Comparison of ENCODE assay signal across 15 cellular contexts in the genomic region with DNA sequence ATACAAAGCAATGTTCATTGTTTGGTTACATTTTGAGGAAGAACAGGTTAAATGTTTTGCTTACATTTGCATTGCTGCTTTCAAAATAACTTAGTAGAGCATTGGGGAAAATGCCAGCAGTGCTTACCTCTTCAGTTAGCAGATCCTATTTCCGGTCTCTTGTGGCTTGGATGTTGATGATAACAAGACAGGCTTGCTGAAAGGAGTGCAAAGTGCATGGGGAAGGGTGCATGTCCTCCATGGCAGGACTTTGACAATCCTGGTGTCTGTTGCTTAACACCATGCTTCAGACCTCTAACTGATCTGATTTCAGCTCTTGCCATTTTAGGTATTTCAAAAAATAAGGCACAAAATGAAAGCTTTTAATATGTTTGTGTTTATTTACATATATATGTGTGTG. TPM values are rescaled to one million over a fixed set of nuclear protein-coding genes. Genes with fewer than 3 reads are reported as not detected.
A peak's percentile ranks its signal among the peaks of the same experiment; 100 is the strongest.
DNase-seq lines count a peak whose midpoint lies in the region; TF ChIP-seq lines count a peak whose summit lies in the region.
"Had no signal": no experiment of that assay in that cellular context is flagged by ENCODE, and none has a peak within 500 bp of the region (broad histone marks: within the 10 kb centered on the region; RNA-seq: fewer than 3 reads in every experiment).

No MANE protein-coding gene starts in this region.

- 0 out of 2 replicates have a peak overlapping the region, but pooled peaks have one; percentile 63 for H3K14ac ChIP-seq in H9 (ENCODE audit: insufficient read depth, low read length)

- H2AFZ ChIP-seq in H9 (ENCODE audit: low read length) = no peak overlapping the region

- H3K23me2 ChIP-seq in H9 (ENCODE audit: insufficient read length, low read depth, low read length, poor library complexity, severe bottlenecking) = no peaks in the 10 kb centered on the region

- peaks cover 2 to 4% of the 10 kb centered on the region in 2 experiments; a peak in 3 of 4 replicates for H3K4me1 Mint-ChIP-seq in H9

- no peak overlapping the region for H3K23ac ChIP-seq in H9 (ENCODE audit: insufficient read length, low read depth, low read length)

- H4K8ac ChIP-seq in H9 (replicated peaks; ENCODE audit: insufficient read length, low read depth, low read length) = no peak overlapping the region

- no peak overlapping the region for H2AK5ac ChIP-seq in H9 (ENCODE audit: insufficient read length, low read length)

- H2BK12ac ChIP-seq in H9 (ENCODE audit: insufficient read length, low read depth, low read length) = no peak overlapping the region

- TF ChIP-seq EP300 in transverse colon (IDR thresholded peaks at IDR 0.05; ENCODE audit: low read depth) = no peak

- intact Hi-C loops in transverse colon (cut with DNase I; ENCODE audit: low total_unique reads) = no loop called here

- no peak overlapping the region for H4K5ac ChIP-seq in H9 (ENCODE audit: insufficient read length, low read depth, low read length)

- no peak overlapping the region for H3K27ac Mint-ChIP-seq in H9
- H3K27ac Mint-ChIP-seq: CD8-positive, alpha-beta T cell had no signal

- no peak overlapping the region for H3K18ac ChIP-seq in H9 (ENCODE audit: insufficient read length, low read depth, low read length)

- H3K9me3 ChIP-seq in H9 (ENCODE audit: control insufficient read depth, low read depth, low read length) (no peaks in the 10 kb centered on the region), liver (ENCODE audit: control insufficient read depth in 4 of 4, low read length in 3 of 4) (no peaks in the 10 kb centered on the region), transverse colon (no peaks in the 10 kb centered on the region)
- H3K9me3 ChIP-seq: BLaER1 treated with 17β-estradiol and CSF1 and Interleukin-3, amounts not matched to agents 10 nM and 100 nM; Peyer's patch had no signal

- H3T11ph ChIP-seq in H9 (ENCODE audit: low read length) = no peak overlapping the region

- H3K4me3 Mint-ChIP-seq in H9 = no peak overlapping the region
- H3K4me3 Mint-ChIP-seq: CD8-positive, alpha-beta T cell had no signal

- H3K4me2 ChIP-seq in H9 (ENCODE audit: insufficient read depth, insufficient read length, low read length) = no peak overlapping the region

- DNase-seq in H9 (no peak), M059J (ENCODE audit: low read depth) (peak; percentile 45), choroid plexus epithelial cell (ENCODE audit: low read depth) (peak; percentile 28), NCI-H1417 (lab: John Stamatoyannopoulos, UW) (no peak), transverse colon (no peak), NCI-H82 treated with DMSO at 0.1 percent for 48 hours (lab: John Stamatoyannopoulos, UW; ENCODE audit: unreplicated experiment) (no peak)
- DNase-seq: CD8-positive, alpha-beta T cell; NCI-H1105 treated with DMSO at 0.1 percent for 48 hours; NCI-H1694 treated with DMSO at 0.1 percent for 48 hours; NCI-H2171; NCI-H69; Peyer's patch had no signal

- no peaks in the 10 kb centered on the region for H3K79me2 ChIP-seq in H9 (ENCODE audit: insufficient read depth, low read length)

- H3K27ac ChIP-seq in H9 (ENCODE audit: insufficient read length, low read depth, low read length) = no peak overlapping the region
- H3K27ac ChIP-seq in liver (ENCODE audit: low read depth in 1 of 2, low read length in 2 of 2) = peak overlapping the region in 1 of 2 donors; percentile 46
- no peak overlapping the region for H3K27ac ChIP-seq in transverse colon
- H3K27ac ChIP-seq: BLaER1 treated with 17β-estradiol and CSF1 and Interleukin-3, amounts not matched to agents 10 nM and 100 nM; Peyer's patch; SK-N-MC had no signal

- H3K4ac ChIP-seq in H9 (ENCODE audit: low read depth, low read length) = no peak overlapping the region

- no CpG with 5 or more reads among the region's 1 CpG for WGBS in H9 (ENCODE audit: extremely low coverage, insufficient read length, low lambda C conversion rate)
- 18% methylated on average over 1 of the region's 1 CpG for WGBS in liver
- WGBS in transverse colon (ENCODE audit: low coverage in 1 of 2), 2 donors = 46% methylated on average over 1 of the region's 1 CpG; no CpG with 5 or more reads in 1 of the 2 donors

- no peaks in the 10 kb centered on the region; the same call in 1 of the 2 replicates for H3K27me3 Mint-ChIP-seq in H9 (ENCODE audit: low read depth)

- H3K27me3 ChIP-seq in H9 (ENCODE audit: insufficient read depth, low read length) (no peaks in the 10 kb centered on the region), liver (ENCODE audit: control insufficient read depth in 4 of 4, insufficient read depth in 4 of 4, low read length in 3 of 4) (no peaks in the 10 kb centered on the region), transverse colon (no peaks in the 10 kb centered on the region)
- H3K27me3 ChIP-seq: BLaER1 treated with 17β-estradiol and CSF1 and Interleukin-3, amounts not matched to agents 10 nM and 100 nM; Peyer's patch had no signal

- H3K36me3 ChIP-seq in liver (ENCODE audit: control insufficient read depth in 4 of 4, insufficient read depth in 3 of 4, low read depth in 1 of 4, low read length in 3 of 4) (no peaks in the 10 kb centered on the region), transverse colon (no peaks in the 10 kb centered on the region)
- H3K36me3 ChIP-seq: BLaER1 treated with 17β-estradiol and CSF1 and Interleukin-3, amounts not matched to agents 10 nM and 100 nM; Peyer's patch had no signal

- no peaks in the 10 kb centered on the region for H3K36me3 Mint-ChIP-seq in H9 (ENCODE audit: insufficient read depth in 1 of 3, low read depth in 3 of 3)
- H3K36me3 Mint-ChIP-seq: CD8-positive, alpha-beta T cell had no signal

- no peak overlapping the region for H3K56ac ChIP-seq in H9 (ENCODE audit: insufficient read length, low read depth, low read length)

- no peak for TF ChIP-seq POLR2A in transverse colon (IDR thresholded peaks at IDR 0.05)

- no peak overlapping the region for H2BK20ac ChIP-seq in H9 (ENCODE audit: low read depth, low read length, poor library complexity, severe bottlenecking)

- H2BK15ac ChIP-seq in H9 (ENCODE audit: low read depth, low read length) = no peak overlapping the region

- H3K79me1 ChIP-seq in H9 (ENCODE audit: insufficient read depth, low read depth, low read length, poor library complexity, severe bottlenecking) = no peaks in the 10 kb centered on the region

- H2BK5ac ChIP-seq in H9 (ENCODE audit: insufficient read length, low read length) = no peak overlapping the region

- H3K9ac ChIP-seq in H9 (ENCODE audit: extremely low read depth, insufficient read length, low read length) = no peak overlapping the region
- H3K9ac ChIP-seq in liver (ENCODE audit: low read depth in 1 of 2, low read length in 2 of 2) = no peak overlapping the region
- H3K9ac ChIP-seq: BLaER1 treated with 17β-estradiol and CSF1 and Interleukin-3, amounts not matched to agents 10 nM and 100 nM had no signal

- no peaks in the 10 kb centered on the region for H3K4me1 ChIP-seq in H9 (ENCODE audit: insufficient read depth, low read length)
- peaks cover 0 to 11% (median 2%) of the 10 kb centered on the region in 4 donors for H3K4me1 ChIP-seq in liver (ENCODE audit: control insufficient read depth in 4 of 4, insufficient read depth in 4 of 4, low read length in 3 of 4)
- no peaks in the 10 kb centered on the region for H3K4me1 ChIP-seq in transverse colon
- H3K4me1 ChIP-seq: Peyer's patch had no signal

- H2BK120ac ChIP-seq in H9 (ENCODE audit: low read depth, low read length, poor library complexity, severe bottlenecking) = no peak overlapping the region

- no peak overlapping the region for H4K91ac ChIP-seq in H9 (ENCODE audit: insufficient read length, low read depth, low read length)

- TF ChIP-seq CTCF in H9 (conservative IDR thresholded peaks at IDR 0.05) = no peak
- TF ChIP-seq CTCF in choroid plexus epithelial cell (conservative IDR thresholded peaks at IDR 0.05; ENCODE audit: low read depth, low read length) = no peak
- no peak for TF ChIP-seq CTCF in liver (IDR thresholded peaks at IDR 0.05; ENCODE audit: low read depth, low read length, missing input control)
- no peak for TF ChIP-seq CTCF in transverse colon (IDR thresholded peaks at IDR 0.05)

- H4K20me1 ChIP-seq in H9 (ENCODE audit: control insufficient read depth, insufficient read depth, insufficient read length) = no peaks in the 10 kb centered on the region
- H4K20me1 ChIP-seq: BLaER1 treated with 17β-estradiol and CSF1 and Interleukin-3, amounts not matched to agents 10 nM and 100 nM had no signal

- no peak overlapping the region for H3K4me3 ChIP-seq in choroid plexus epithelial cell (ENCODE audit: low read depth, low read length)
- H3K4me3 ChIP-seq in liver (ENCODE audit: low read depth in 1 of 3, low read length in 3 of 3) = no peak overlapping the region
- no peak overlapping the region for H3K4me3 ChIP-seq in transverse colon
- H3K4me3 ChIP-seq: BLaER1 treated with 17β-estradiol and CSF1 and Interleukin-3, amounts not matched to agents 10 nM and 100 nM; Peyer's patch; SK-N-MC had no signal

- in situ Hi-C loops in transverse colon (cut with MboI; ENCODE audit: low pct_ligation_motif_present in 1 of 4, low pct_unique_long_range_greater_than_20kb in 1 of 4, low sequenced_read_pairs in 3 of 4) = loop anchor here in 3 of 4 donors (25.0 kb wide), 1 partner anchor 588 kb away; no protein-coding TSS in a partner anchor

- TF ChIP-seq RAD21 in liver (IDR thresholded peaks at IDR 0.05) = peak; percentile 42 to 51

- no peaks in the 10 kb centered on the region for H3K9me3 Mint-ChIP-seq in H9
- H3K9me3 Mint-ChIP-seq: CD8-positive, alpha-beta T cell had no signal

TF ChIP-seq in liver, 16 proteins besides CTCF, POLR2A, EP300 and RAD21 (continues in another document):
- TF ChIP-seq RXRA (IDR thresholded peaks at IDR 0.05) = peak; percentile 91
- TF ChIP-seq NR2F2 (IDR thresholded peaks at IDR 0.05) = no peak
- TF ChIP-seq JUND (IDR thresholded peaks at IDR 0.05) = peak; percentile 78 to 86
- peak; percentile 95 for TF ChIP-seq HNF4G (IDR thresholded peaks at IDR 0.05)
- peak; percentile 70 for TF ChIP-seq FOXA2 (IDR thresholded peaks at IDR 0.05)
- TF ChIP-seq SP1 (IDR thresholded peaks at IDR 0.05) = peak; percentile 96
- TF ChIP-seq EGR1 (IDR thresholded peaks at IDR 0.05; ENCODE audit: low read depth in 2 of 2) = peak; percentile 41 to 82
- peak; percentile 98 for TF ChIP-seq HNF4A (conservative IDR thresholded peaks at IDR 0.05)
- TF ChIP-seq, protein P1, sequence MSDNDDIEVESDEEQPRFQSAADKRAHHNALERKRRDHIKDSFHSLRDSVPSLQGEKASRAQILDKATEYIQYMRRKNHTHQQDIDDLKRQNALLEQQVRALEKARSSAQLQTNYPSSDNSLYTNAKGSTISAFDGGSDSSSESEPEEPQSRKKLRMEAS (IDR thresholded peaks at IDR 0.05) = peak; percentile 93

RNA-seq across cellular contexts. Expression of a gene that starts 21.1 kb away (rescaled TPM):
- total RNA-seq in H9 (2021) (6.6 and 6.9 TPM in 2 replicates), liver (10 to 100 TPM in 1 of 2 donors, 1 to 10 TPM in 1; 8.9 to 49.7 TPM), transverse colon (10 to 100 TPM in 3 of 4 donors, 1 to 10 TPM in 1; 2.6 to 96.5 (median 25.2) TPM)
- 74.4 and 92.1 TPM in 2 replicates for total RNA-seq in M059J (2014; rRNA removed; shearing (Covaris generic))
- polyA plus RNA-seq in liver = 10 to 100 TPM; 63.5 to 66.4 TPM
- total RNA-seq: CD8-positive, alpha-beta T cell had no signal

Comparison
In these comparisons a context has a peak if more than half of its experiments do, and no peak if none do; other contexts are left out.
1. DNase-seq: peak in M059J (single experiment) and choroid plexus epithelial cell (single experiment); none in H9 (single experiment), NCI-H1417 (0 of 3), transverse colon (single experiment) and NCI-H82 treated with DMSO at 0.1 percent for 48 hours (single experiment).